Comparison of ENCODE assay signal across 7 cellular contexts in genomic region chr10:100267237-100268104, GRCh38. TPM values are rescaled to one million over a fixed set of nuclear protein-coding genes. Genes with fewer than 3 reads are reported as not detected.
DNase-seq lines count a peak whose midpoint lies in the region; ATAC-seq, FAIRE-seq and TF ChIP-seq lines count a peak whose summit lies in the region.

CWF19L1 (minus strand) TSS chr10:100267638; CDS start chr10:100267593, 45 bp downstream.

- H3K4me3 Mint-ChIP-seq in activated B cell treated with CpG ODN at 0.5 μM for 24 hours, result peak within 1 kb of the TSS; percentile 99

- FAIRE-seq in GM18507 (lab: Jason Lieb, UNC), result peak; percentile 93

- H3K9me3 Mint-ChIP-seq in activated B cell treated with CpG ODN at 0.5 μM for 24 hours, result no peaks in the 10 kb centered on the region

- peak within 1 kb of the TSS; percentile 97 for H3K27ac Mint-ChIP-seq in activated B cell treated with CpG ODN at 0.5 μM for 24 hours

- peak; percentile 56 for DNase-seq in GM18507 (ENCODE audit: extremely low spot score, insufficient read length, low read depth)
- DNase-seq in NCI-H2227 (lab: John Stamatoyannopoulos, UW; ENCODE audit: unreplicated experiment), result peak; percentile 80
- DNase-seq in activated B cell treated with CpG ODN at 0.5 μM for 24 hours, result peak; percentile 62
- peak; percentile 92 for DNase-seq in cardiac fibroblast (ENCODE audit: low read depth in 2 of 2)
- peak; percentile 87 for DNase-seq in inferior parietal cortex (ENCODE audit: extremely low spot score)
- peak; percentile 69 for DNase-seq in smooth muscle cell of the brain vasculature (ENCODE audit: low read depth, low spot score)

- peaks cover 33% of the 10 kb centered on the region for H3K4me1 Mint-ChIP-seq in activated B cell treated with CpG ODN at 0.5 μM for 24 hours

- CTCF ChIA-PET in activated B cell treated with CpG ODN at 0.5 μM for 24 hours (lab: Charles Lee), result no interaction called here

- peak within 1 kb of the TSS; percentile 83 to 98 for H3K4me3 ChIP-seq in cardiac fibroblast (replicated peaks in 1 of 2; ENCODE audit: low read depth in 2 of 2, low read length in 2 of 2)

- ATAC-seq in HG03095 (IDR thresholded peaks at IDR 0.05; ENCODE audit: unreplicated experiment) (peak; percentile 57), activated B cell treated with CpG ODN at 0.5 μM for 24 hours (ENCODE audit: low read depth) (peak; percentile 80)

- POLR2A ChIA-PET in activated B cell treated with CpG ODN at 0.5 μM for 24 hours (lab: Charles Lee), result interaction anchor here (0.7 to 1.1 kb wide), 8 partner anchors 15 to 268 kb away, joined by 3 to 8 read pairs (median 3); partner anchors contain the start of genes BLOC1S2, CHUK and HIF1AN

- no peaks in the 10 kb centered on the region for H3K27me3 Mint-ChIP-seq in activated B cell treated with CpG ODN at 0.5 μM for 24 hours

- TF ChIP-seq CTCF in activated B cell treated with CpG ODN at 0.5 μM for 24 hours (IDR thresholded peaks at IDR 0.05), result no peak
- TF ChIP-seq CTCF in cardiac fibroblast (IDR thresholded peaks at IDR 0.05; ENCODE audit: low read depth, low read length), result no peak

- peaks cover 11% of the 10 kb centered on the region for H3K36me3 Mint-ChIP-seq in activated B cell treated with CpG ODN at 0.5 μM for 24 hours (ENCODE audit: low read depth)

- intact Hi-C loops in activated B cell treated with CpG ODN at 0.5 μM for 24 hours (cut with micrococcal nuclease), result loop anchor here (1.0 kb wide), 2 partner anchors 19 to 60 kb away; partner anchors contain the start of gene BLOC1S2

RNA-seq across cellular contexts. Expression of gene CWF19L1, which starts in this region (rescaled TPM):
- total RNA-seq in activated B cell treated with CpG ODN at 0.5 μM for 24 hours, result 41.8 and 53.3 TPM in 2 replicates

Comparison
In these comparisons a context has a peak if more than half of its experiments do, and no peak if none do; other contexts are left out.
1. Peak in every context shown above with its lines: DNase-seq, ATAC-seq and H3K4me3 ChIP-seq.